ENCODE assay signal across 12 cellular contexts in genomic region chr10:105691811-105692210, GRCh38.
DNase-seq lines count a peak whose midpoint lies in the region; ATAC-seq and TF ChIP-seq lines count a peak whose summit lies in the region.
"Had no signal": no experiment of that assay in that cellular context is flagged by ENCODE, and none has a peak within 500 bp of the region (broad histone marks: within the 10 kb centered on the region; RNA-seq: fewer than 3 reads in every experiment).

No MANE protein-coding gene starts in this region.

- H2AFZ ChIP-seq in GM23338 = no peak overlapping the region
- H2AFZ ChIP-seq in mammary epithelial cell (ENCODE audit: low read depth, low read length) = no peak overlapping the region

- peak; percentile 82 to 87 for TF ChIP-seq CTCF in GM23338 (conservative IDR thresholded peaks at IDR 0.05; ENCODE audit: low read depth in 2 of 2)
- TF ChIP-seq CTCF in mammary epithelial cell (conservative IDR thresholded peaks at IDR 0.05 in 1 of 2, IDR thresholded peaks at IDR 0.05 in 1 of 2; ENCODE audit: extremely low read depth in 1 of 2, insufficient read depth in 1 of 2, low read depth in 1 of 2, low read length in 2 of 2) = peak; percentile 13 to 45
- peak; percentile 15 for TF ChIP-seq CTCF in osteocyte (IDR thresholded peaks at IDR 0.05)

- no peaks in the 10 kb centered on the region for H3K9me3 Mint-ChIP-seq in GM23338
- H3K9me3 Mint-ChIP-seq in osteocyte (ENCODE audit: unreplicated experiment) = peaks cover 2% of the 10 kb centered on the region

- H3K4me1 ChIP-seq in GM23338 (ENCODE audit: insufficient read depth) = no peaks in the 10 kb centered on the region
- H3K4me1 ChIP-seq in mammary epithelial cell (ENCODE audit: insufficient read depth, low read length) = no peaks in the 10 kb centered on the region

- peaks cover 6% of the 10 kb centered on the region; the same call in 2 of the 3 replicates for H3K4me1 Mint-ChIP-seq in GM23338
- H3K4me1 Mint-ChIP-seq in osteocyte (ENCODE audit: unreplicated experiment) = no peaks in the 10 kb centered on the region
- H3K4me1 Mint-ChIP-seq: activated CD8-positive, alpha-beta memory T cell treated with anti-CD3 and anti-CD28 coated beads, Interleukin-2, amount 10 ng/mL, durations not matched to agents 7 days and 5 days; T-cell had no signal

- H3K4me3 ChIP-seq in GM23338 (no peak overlapping the region), mammary epithelial cell (replicated peaks in 1 of 3; ENCODE audit: insufficient read depth in 1 of 3, low read depth in 2 of 3, low read length in 3 of 3) (no peak overlapping the region)
- H3K4me3 ChIP-seq: thoracic aorta had no signal

- H4K20me1 ChIP-seq in GM23338 (replicated peaks; ENCODE audit: insufficient read depth) (no peaks in the 10 kb centered on the region), mammary epithelial cell (ENCODE audit: insufficient read depth, low read length) (no peaks in the 10 kb centered on the region)

- no peaks in the 10 kb centered on the region for H3F3A ChIP-seq in GM23338 (replicated peaks; ENCODE audit: low read depth)

- H3K36me3 Mint-ChIP-seq in GM23338 (ENCODE audit: low read depth) (no peaks in the 10 kb centered on the region), osteocyte (ENCODE audit: unreplicated experiment) (no peaks in the 10 kb centered on the region)
- H3K36me3 Mint-ChIP-seq: activated CD8-positive, alpha-beta memory T cell treated with anti-CD3 and anti-CD28 coated beads, Interleukin-2, amount 10 ng/mL, durations not matched to agents 7 days and 5 days; T-cell had no signal

- intact Hi-C loops in mammary epithelial cell (cut with micrococcal nuclease) = loop anchor here (1.0 kb wide), 1 partner anchor 628 kb away; no protein-coding TSS in a partner anchor

- no peaks in the 10 kb centered on the region for H3K9me3 ChIP-seq in mammary epithelial cell (replicated peaks; ENCODE audit: insufficient read depth, low read length)
- H3K9me3 ChIP-seq: thoracic aorta had no signal

- DNase-seq in GM23338 (ENCODE audit: low spot score) = peak; percentile 88
- peak; percentile 22 for DNase-seq in NCI-H1105 treated with DMSO at 0.1 percent for 48 hours (lab: John Stamatoyannopoulos, UW)
- peak; percentile 8 for DNase-seq in mammary epithelial cell
- no peak for DNase-seq in osteocyte (ENCODE audit: extremely low spot score, unreplicated experiment)
- no peak for DNase-seq in hypothalamus (lab: John Stamatoyannopoulos, UW)
- DNase-seq: activated CD8-positive, alpha-beta memory T cell treated with anti-CD3 and anti-CD28 coated beads, Interleukin-2, amount 10 ng/mL, durations not matched to agents 7 days and 5 days; brain microvascular endothelial cell; NCI-H1092 treated with DMSO at 0.1 percent for 48 hours; T-cell had no signal

- H3K79me2 ChIP-seq in GM23338 (replicated peaks; ENCODE audit: insufficient read depth) (no peaks in the 10 kb centered on the region), mammary epithelial cell (ENCODE audit: insufficient read depth, low read length) (no peaks in the 10 kb centered on the region)

- no peak overlapping the region for H3K4me2 ChIP-seq in GM23338
- H3K4me2 ChIP-seq in mammary epithelial cell (ENCODE audit: insufficient read depth, low read depth, low read length) = no peak overlapping the region

- in situ Hi-C loops in mammary epithelial cell (cut with MboI; ENCODE audit: low sequenced_read_pairs in 2 of 2) = loop anchor here in 1 of 2 donors (25.0 kb wide), 1 partner anchor 630 kb away; no protein-coding TSS in a partner anchor

- H3K9ac ChIP-seq in mammary epithelial cell (ENCODE audit: insufficient read depth, low read length) = no peak overlapping the region

- H3K27me3 ChIP-seq in GM23338 (ENCODE audit: insufficient read depth) (no peaks in the 10 kb centered on the region), mammary epithelial cell (ENCODE audit: insufficient read depth, low read length) (no peaks in the 10 kb centered on the region)
- H3K27me3 ChIP-seq: brain microvascular endothelial cell had no signal

- H3K27ac ChIP-seq in GM23338 (ENCODE audit: low read depth) = no peak overlapping the region
- no peak overlapping the region for H3K27ac ChIP-seq in mammary epithelial cell (ENCODE audit: insufficient read depth, low read depth, low read length)
- H3K27ac ChIP-seq: brain microvascular endothelial cell, thoracic aorta had no signal

- H3K27ac Mint-ChIP-seq in GM23338 (no peak overlapping the region), osteocyte (ENCODE audit: unreplicated experiment) (no peak overlapping the region)
- H3K27ac Mint-ChIP-seq: activated CD8-positive, alpha-beta memory T cell treated with anti-CD3 and anti-CD28 coated beads, Interleukin-2, amount 10 ng/mL, durations not matched to agents 7 days and 5 days; T-cell had no signal

- CTCF ChIA-PET in mammary epithelial cell (lab: Charles Lee; ENCODE audit: low non-redundant PET) = no interaction called here

- peak; percentile 81 for ATAC-seq in GM23338
- no peak for ATAC-seq in GM18873 (IDR thresholded peaks at IDR 0.05; ENCODE audit: low FRiP score, unreplicated experiment)
- no peak for ATAC-seq in HG03378 (IDR thresholded peaks at IDR 0.05; ENCODE audit: unreplicated experiment)
- ATAC-seq: activated CD8-positive, alpha-beta memory T cell treated with anti-CD3 and anti-CD28 coated beads, Interleukin-2, amount 10 ng/mL, durations not matched to agents 7 days and 5 days; T-cell had no signal

- BruUV-seq in mammary epithelial cell (replicated peaks; lab: Mats Ljungman, UMichigan) = no TSS peak

- 54% methylated on average over 1 of the region's 1 CpG for WGBS in mammary epithelial cell (ENCODE audit: low coverage, missing lambda C conversion rate)

- peaks cover 2% of the 10 kb centered on the region for H3K27me3 Mint-ChIP-seq in GM23338 (ENCODE audit: insufficient read depth, low read depth, poor library complexity)
- H3K27me3 Mint-ChIP-seq in osteocyte (ENCODE audit: unreplicated experiment) = no peaks in the 10 kb centered on the region
- H3K27me3 Mint-ChIP-seq: activated CD8-positive, alpha-beta memory T cell treated with anti-CD3 and anti-CD28 coated beads, Interleukin-2, amount 10 ng/mL, durations not matched to agents 7 days and 5 days; T-cell had no signal

- dilution Hi-C loops in mammary epithelial cell (cut with HindIII; ENCODE audit: low sequenced_read_pairs) = no loop called here

- H3K4me3 Mint-ChIP-seq in GM23338 (no peak overlapping the region), osteocyte (ENCODE audit: unreplicated experiment) (no peak overlapping the region)
- H3K4me3 Mint-ChIP-seq: activated CD8-positive, alpha-beta memory T cell treated with anti-CD3 and anti-CD28 coated beads, Interleukin-2, amount 10 ng/mL, durations not matched to agents 7 days and 5 days; T-cell had no signal

- H3K36me3 ChIP-seq in GM23338 (ENCODE audit: insufficient read depth) (no peaks in the 10 kb centered on the region), mammary epithelial cell (ENCODE audit: insufficient read depth, low read length) (no peaks in the 10 kb centered on the region)
- H3K36me3 ChIP-seq: brain microvascular endothelial cell, thoracic aorta had no signal

- no peaks in the 10 kb centered on the region for H3K9me2 ChIP-seq in GM23338 (ENCODE audit: insufficient read depth)

TF ChIP-seq in GM23338, 12 proteins besides CTCF, POLR2A, EP300 and RAD21 (continues in another document):
- no peak for TF ChIP-seq CREB1 (CRISPR knock-in tag; IDR thresholded peaks at IDR 0.05; ENCODE audit: low read depth)

Comparison
In these comparisons a context has a peak if more than half of its experiments do, and no peak if none do; other contexts are left out.
1. DNase-seq: peak in GM23338 (single experiment), NCI-H1105 treated with DMSO at 0.1 percent for 48 hours (single experiment) and mammary epithelial cell (single experiment); none in osteocyte (single experiment) and hypothalamus (0 of 51).
2. CTCF ChIP-seq: peak in every context shown above with its lines; median percentile 84 in GM23338; 29 in mammary epithelial cell; 15 in osteocyte.